In the genomic region with DNA sequence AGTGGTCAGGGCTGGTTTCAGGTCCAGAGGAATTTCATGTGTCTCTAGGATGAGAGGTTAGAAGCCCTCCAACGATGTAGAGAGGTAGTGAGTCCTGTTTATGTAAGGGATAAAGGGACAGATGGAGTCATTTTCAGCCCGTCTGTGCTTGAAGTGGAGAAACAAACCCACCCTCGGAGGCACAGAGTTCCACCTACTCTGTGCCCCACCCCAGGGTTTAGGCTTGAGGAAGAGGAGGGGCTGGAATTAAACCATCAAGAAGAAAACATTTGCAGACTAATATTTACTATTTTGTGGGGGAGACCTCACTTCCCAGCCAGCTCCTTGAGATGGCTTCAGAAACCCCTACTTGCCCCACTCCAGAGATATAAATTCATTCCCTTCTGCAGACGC, we compare ENCODE assay signal across 8 cellular contexts. TPM values are rescaled to one million over a fixed set of nuclear protein-coding genes. Genes with fewer than 3 reads are reported as not detected.
DNase-seq lines count a peak whose midpoint lies in the region; ATAC-seq, FAIRE-seq and TF ChIP-seq lines count a peak whose summit lies in the region.

No MANE protein-coding gene starts in this region.

- H3K9ac ChIP-seq in HUES48 (ENCODE audit: low read depth, low read length) (peak overlapping the region; percentile 86; the same call in 1 of the 2 replicates), mesenchymal stem cell (ENCODE audit: low read length) (peak overlapping the region; percentile 94)

- CTCF ChIA-PET in A549 (lab: Yijun Ruan, JAX) = interaction anchor here (1.0 kb wide), 1 partner anchor 15 kb away, joined by 3 read pairs; no protein-coding TSS in a partner anchor

- ATAC-seq in A549 = no peak
- no peak for ATAC-seq in activated naive CD8-positive, alpha-beta T cell treated with anti-CD3 and anti-CD28 coated beads, Interleukin-2, amount 50 U/mL, for 24 hours
- no peak for ATAC-seq in HG02885 (IDR thresholded peaks at IDR 0.05; ENCODE audit: poor library complexity, unreplicated experiment)
- no peak for ATAC-seq in GM19467 (IDR thresholded peaks at IDR 0.05; ENCODE audit: unreplicated experiment)

- H3K9me3 ChIP-seq in A549 = peaks cover 7% of the 10 kb centered on the region; the same call in 2 of the 3 replicates
- H3K9me3 ChIP-seq in HUES48 (ENCODE audit: control insufficient read depth, insufficient read depth, low read length) = peaks cover 50% of the 10 kb centered on the region
- H3K9me3 ChIP-seq in mesenchymal stem cell (ENCODE audit: control insufficient read depth, low read length) = no peaks in the 10 kb centered on the region

- peaks cover 20% of the 10 kb centered on the region for H3K36me3 Mint-ChIP-seq in activated naive CD8-positive, alpha-beta T cell treated with anti-CD3 and anti-CD28 coated beads, Interleukin-2, amount 50 U/mL, for 24 hours (ENCODE audit: low read depth)

- no peak for TF ChIP-seq POLR2A in A549 (IDR thresholded peaks at IDR 0.05; ENCODE audit: low read length)

- no peak for TF ChIP-seq RAD21 in A549 (conservative IDR thresholded peaks at IDR 0.05 in 1 of 2, IDR thresholded peaks at IDR 0.05 in 1 of 2)

- no peak for DNase-seq in A549 (ENCODE audit: low read depth in 1 of 2, low spot score in 1 of 2)
- DNase-seq in activated naive CD8-positive, alpha-beta T cell treated with anti-CD3 and anti-CD28 coated beads, Interleukin-2, amount 50 U/mL, for 24 hours = no peak
- no peak for DNase-seq in mesenchymal stem cell
- no peak for DNase-seq in ureter (ENCODE audit: low spot score)
- DNase-seq in RPMI8226 = no peak

- peak overlapping the region; percentile 73 for H4K91ac ChIP-seq in mesenchymal stem cell (ENCODE audit: low read length)

- no peak for TF ChIP-seq EP300 in A549 (IDR thresholded peaks at IDR 0.05)

- peak overlapping the region; percentile 39 for H3K27ac Mint-ChIP-seq in activated naive CD8-positive, alpha-beta T cell treated with anti-CD3 and anti-CD28 coated beads, Interleukin-2, amount 50 U/mL, for 24 hours

- H2BK5ac ChIP-seq in mesenchymal stem cell (ENCODE audit: low read depth, low read length, poor library complexity, severe bottlenecking) = no peak overlapping the region

- peak overlapping the region; percentile 70 for H3K4me2 ChIP-seq in A549
- H3K4me2 ChIP-seq in mesenchymal stem cell (ENCODE audit: low read length, poor library complexity, severe bottlenecking) = peak overlapping the region; percentile 1

- no peak overlapping the region for H3K14ac ChIP-seq in mesenchymal stem cell (ENCODE audit: low read length in 2 of 2)

- no peaks in the 10 kb centered on the region for H3K79me1 ChIP-seq in mesenchymal stem cell (replicated peaks; ENCODE audit: low read length, poor library complexity, severe bottlenecking)

- no peak for FAIRE-seq in A549 (lab: Jason Lieb, UNC)

- peaks cover 7% of the 10 kb centered on the region for H3K9me3 Mint-ChIP-seq in activated naive CD8-positive, alpha-beta T cell treated with anti-CD3 and anti-CD28 coated beads, Interleukin-2, amount 50 U/mL, for 24 hours

- peak overlapping the region; percentile 69 to 92 for H3K18ac ChIP-seq in mesenchymal stem cell (ENCODE audit: low read depth in 1 of 2, low read length in 2 of 2)

- H3K23ac ChIP-seq in mesenchymal stem cell (ENCODE audit: low read length in 2 of 2) = no peak overlapping the region

- TF ChIP-seq CTCF in A549 (IDR thresholded peaks at IDR 0.05) = no peak

- no peak overlapping the region for H2AFZ ChIP-seq in mesenchymal stem cell (ENCODE audit: low read depth, low read length)

- no peak overlapping the region for H2BK120ac ChIP-seq in mesenchymal stem cell (ENCODE audit: low read depth, low read length)

- H2AK5ac ChIP-seq in mesenchymal stem cell (ENCODE audit: low read length, severe bottlenecking) = peak overlapping the region; percentile 26

- no peaks in the 10 kb centered on the region for H3K27me3 Mint-ChIP-seq in activated naive CD8-positive, alpha-beta T cell treated with anti-CD3 and anti-CD28 coated beads, Interleukin-2, amount 50 U/mL, for 24 hours

- H3K4me1 ChIP-seq in A549 = peaks cover 16% of the 10 kb centered on the region; the same call in 2 of the 3 replicates
- peaks cover 3% of the 10 kb centered on the region; the same call in 1 of the 2 replicates for H3K4me1 ChIP-seq in HUES48 (ENCODE audit: control insufficient read depth, insufficient read depth, low read length)
- H3K4me1 ChIP-seq in mesenchymal stem cell (ENCODE audit: control insufficient read depth, insufficient read depth, low read depth, low read length) = peaks cover 5% of the 10 kb centered on the region

- peak overlapping the region; percentile 26 to 46 for H3K4ac ChIP-seq in mesenchymal stem cell (ENCODE audit: low read depth in 1 of 2, low read length in 2 of 2)

- POLR2A ChIA-PET in A549 (lab: Yijun Ruan, JAX) = interaction anchor here (1.1 to 1.9 kb wide), 7 partner anchors 14 to 845 kb away, joined by 3 to 12 read pairs (median 4); a partner anchor contains a TSS

- peak overlapping the region; percentile 96 to 99 for H3K27ac ChIP-seq in A549
- peak overlapping the region; percentile 95 for H3K27ac ChIP-seq in HUES48 (ENCODE audit: low read depth, low read length)
- H3K27ac ChIP-seq in mesenchymal stem cell (ENCODE audit: low read length, poor library complexity, severe bottlenecking) = no peak overlapping the region

- WGBS in A549 (ENCODE audit: missing lambda C conversion rate) = 71% methylated on average over 4 of the region's 4 CpGs
- WGBS in mesenchymal stem cell = 86% methylated on average over 2 of the region's 4 CpGs

- H3K4me1 Mint-ChIP-seq in activated naive CD8-positive, alpha-beta T cell treated with anti-CD3 and anti-CD28 coated beads, Interleukin-2, amount 50 U/mL, for 24 hours = peaks cover 32% of the 10 kb centered on the region

- H3K27me3 ChIP-seq in HUES48 (ENCODE audit: control insufficient read depth, insufficient read depth, low read length) (no peaks in the 10 kb centered on the region), mesenchymal stem cell (ENCODE audit: control insufficient read depth in 1 of 2, insufficient read depth in 1 of 2, low read length in 2 of 2) (peaks cover 0 to under 1% of the 10 kb centered on the region in 2 experiments)

- H3K36me3 ChIP-seq in HUES48 (ENCODE audit: control insufficient read depth, insufficient read depth, low read length) = 0 out of 2 replicates have a peak, but pooled peaks cover 20% of the 10 kb centered on the region
- peaks cover 0 to 5% of the 10 kb centered on the region in 2 experiments for H3K36me3 ChIP-seq in mesenchymal stem cell (ENCODE audit: control insufficient read depth in 1 of 2, insufficient read depth in 2 of 2, low read depth in 1 of 2, low read length in 2 of 2)

- no peak overlapping the region for H2BK15ac ChIP-seq in mesenchymal stem cell (ENCODE audit: low read depth, poor library complexity, severe bottlenecking)

- peak overlapping the region; percentile 91 for H3K4me3 Mint-ChIP-seq in activated naive CD8-positive, alpha-beta T cell treated with anti-CD3 and anti-CD28 coated beads, Interleukin-2, amount 50 U/mL, for 24 hours

- H4K8ac ChIP-seq in mesenchymal stem cell (ENCODE audit: low read length) = peak overlapping the region; percentile 81

- no peak overlapping the region for H2BK12ac ChIP-seq in mesenchymal stem cell (ENCODE audit: low read length in 2 of 2)

- peak overlapping the region; percentile 92 for H3K4me3 ChIP-seq in A549
- H3K4me3 ChIP-seq in HUES48 (ENCODE audit: low read depth, low read length) = peak overlapping the region; percentile 90
- H3K4me3 ChIP-seq in mesenchymal stem cell (ENCODE audit: insufficient read depth in 1 of 2, low read depth in 1 of 2, low read length in 2 of 2) = peak overlapping the region in 1 of 2 experiments; percentile 78

TF ChIP-seq in A549, 52 proteins besides CTCF, POLR2A, EP300 and RAD21 (continues in another document):
- TF ChIP-seq NR3C1 (IDR thresholded peaks at IDR 0.05) = no peak
- no peak for TF ChIP-seq TP53 (CRISPR knock-in tag; IDR thresholded peaks at IDR 0.05)
- TF ChIP-seq MYC (IDR thresholded peaks at IDR 0.05; ENCODE audit: borderline replicate concordance, low read length) = no peak
- TF ChIP-seq JUNB (IDR thresholded peaks at IDR 0.05) = no peak
- no peak for TF ChIP-seq CBX2 (IDR thresholded peaks at IDR 0.05; ENCODE audit: borderline replicate concordance, low read depth)
- TF ChIP-seq, protein P1, sequence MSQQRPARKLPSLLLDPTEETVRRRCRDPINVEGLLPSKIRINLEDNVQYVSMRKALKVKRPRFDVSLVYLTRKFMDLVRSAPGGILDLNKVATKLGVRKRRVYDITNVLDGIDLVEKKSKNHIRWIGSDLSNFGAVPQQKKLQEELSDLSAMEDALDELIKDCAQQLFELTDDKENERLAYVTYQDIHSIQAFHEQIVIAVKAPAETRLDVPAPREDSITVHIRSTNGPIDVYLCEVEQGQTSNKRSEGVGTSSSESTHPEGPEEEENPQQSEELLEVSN (IDR thresholded peaks at IDR 0.05; ENCODE audit: borderline replicate concordance, low read depth) = no peak

RNA-seq across cellular contexts. Expression of a gene that starts 0.9 kb away (rescaled TPM):
- polyA plus RNA-seq in A549 (2011; rRNA removed) = 51.0 and 51.9 TPM in 2 replicates
- 22.8 and 24.2 TPM in 2 replicates for polyA plus RNA-seq in A549 (2012; cell fraction: cytosol; rRNA removed)
- polyA plus RNA-seq in A549 (2012; cell fraction: nucleus; rRNA removed) = 24.3 and 29.3 TPM in 2 replicates
- 20.7 to 22.9 TPM (median 22.7 TPM) in 3 replicates for polyA plus RNA-seq in A549 (2017; fragmentation: RNase III; extraction: RNeasy Plus Mini Kit Qiagen cat#74134 plus additional on column Dnase treatment)
- 101 and 105 TPM in 2 replicates for polyA minus RNA-seq in A549 (2011; rRNA and poly(A)+ RNA removed)
- 13.5 TPM for polyA plus RNA-seq in mesenchymal stem cell (2013, experiment 1 of 2)
- 13.2 TPM for polyA plus RNA-seq in mesenchymal stem cell (2013, experiment 2 of 2)
- 56.7 TPM for total RNA-seq in ureter

RNA-seq across cellular contexts. Expression of a gene that starts 33.1 kb away (rescaled TPM):
- polyA plus RNA-seq in A549 (2011; rRNA removed) (1.9 and 2.9 TPM in 2 replicates), A549 (2017; fragmentation: RNase III; extraction: RNeasy Plus Mini Kit Qiagen cat#74134 plus additional on column Dnase treatment) (5.1 to 5.8 TPM (median 5.6 TPM) in 3 replicates)
- 6.8 and 8.5 TPM in 2 replicates for polyA plus RNA-seq in A549 (2012; cell fraction: cytosol; rRNA removed)
- 10.8 and 12.2 TPM in 2 replicates for polyA plus RNA-seq in A549 (2012; cell fraction: nucleus; rRNA removed)
- polyA minus RNA-seq in A549 (2011; rRNA and poly(A)+ RNA removed) = 3.3 and 5.2 TPM in 2 replicates
- polyA plus RNA-seq in mesenchymal stem cell (2013, experiment 1 of 2) = 16.0 TPM
- polyA plus RNA-seq in mesenchymal stem cell (2013, experiment 2 of 2) = 15.4 TPM
- 3.3 TPM for total RNA-seq in ureter
